25 cellular contexts compared by ENCODE assay signal in genomic region chrX:88660836-88661235, GRCh38.
"Had no signal": no experiment of that assay in that cellular context is flagged by ENCODE, and none has a peak within 500 bp of the region (broad histone marks: within the 10 kb centered on the region; RNA-seq: fewer than 3 reads in every experiment).

No MANE protein-coding gene starts in this region.

- DNase-seq: colonic mucosa; cortex of kidney; effector CD8-positive, alpha-beta T cell; effector memory CD8-positive, alpha-beta T cell; endodermal cell; erythroblast; esophagus squamous epithelium; foreskin fibroblast; foreskin melanocyte; heart left ventricle; hypothalamus; left cardiac atrium; left lung; left ventricle myocardium superior; lower lobe of right lung; mesenchymal stem cell; mucosa of descending colon; naive B cell; naive thymus-derived CD8-positive, alpha-beta T cell had no signal

- H3K4me3 Mint-ChIP-seq: dendritic cell treated with granulocyte-macrophage colony-stimulating factor and Interleukin-4, amounts not matched to agents 40 ng/mL and 50 ng/mL, for 4 days; effector memory CD8-positive, alpha-beta T cell; endodermal cell; mesothelial cell of epicardium; naive B cell; naive thymus-derived CD8-positive, alpha-beta T cell had no signal

- ATAC-seq: effector memory CD8-positive, alpha-beta T cell; esophagus mucosa; gastroesophageal sphincter; heart left ventricle; left cardiac atrium; left lung; left ventricle myocardium superior; lower lobe of right lung; mucosa of descending colon; naive thymus-derived CD8-positive, alpha-beta T cell had no signal

- H3K36me3 ChIP-seq: colonic mucosa, esophagus squamous epithelium, gastroesophageal sphincter, heart left ventricle, left lung, lower lobe of right lung had no signal

- H2AFZ ChIP-seq: hepatocyte had no signal

- H3K27me3 ChIP-seq: colonic mucosa, esophagus squamous epithelium, gastroesophageal sphincter, heart left ventricle, hepatocyte, left lung had no signal

- H3K79me2 ChIP-seq: hepatocyte had no signal

- H3K9me3 ChIP-seq: colonic mucosa, esophagus squamous epithelium, gastroesophageal sphincter, left lung, lower lobe of right lung had no signal

- H3K4me3 ChIP-seq: colonic mucosa, esophagus squamous epithelium, gastroesophageal sphincter, heart left ventricle, hepatocyte, left lung, lower lobe of right lung, mucosa of descending colon had no signal

- H3K27ac ChIP-seq: colonic mucosa, epithelial cell of prostate, esophagus squamous epithelium, gastroesophageal sphincter, heart left ventricle, hepatocyte, left lung, lower lobe of right lung had no signal

- H3K36me3 Mint-ChIP-seq: mesothelial cell of epicardium; naive B cell; naive thymus-derived CD8-positive, alpha-beta T cell had no signal

- H3K4me2 ChIP-seq: hepatocyte had no signal

- H3K4me1 Mint-ChIP-seq: endodermal cell; mesothelial cell of epicardium; naive B cell; naive thymus-derived CD8-positive, alpha-beta T cell had no signal

- H3K4me1 ChIP-seq: colonic mucosa, esophagus squamous epithelium, gastroesophageal sphincter, heart left ventricle, left lung, lower lobe of right lung had no signal

- H3K9me3 Mint-ChIP-seq: dendritic cell treated with granulocyte-macrophage colony-stimulating factor and Interleukin-4, amounts not matched to agents 40 ng/mL and 50 ng/mL, for 4 days; endodermal cell had no signal

- H3K27ac Mint-ChIP-seq: dendritic cell treated with granulocyte-macrophage colony-stimulating factor and Interleukin-4, amounts not matched to agents 40 ng/mL and 50 ng/mL, for 4 days; effector memory CD8-positive, alpha-beta T cell; endodermal cell; mesothelial cell of epicardium; naive B cell; naive thymus-derived CD8-positive, alpha-beta T cell had no signal

- H3K27me3 Mint-ChIP-seq: dendritic cell treated with granulocyte-macrophage colony-stimulating factor and Interleukin-4, amounts not matched to agents 40 ng/mL and 50 ng/mL, for 4 days; effector memory CD8-positive, alpha-beta T cell; naive B cell; naive thymus-derived CD8-positive, alpha-beta T cell had no signal
